20 cellular contexts compared by ENCODE assay signal in genomic region chr20:32433311-32434021, GRCh38.
DNase-seq lines count a peak whose midpoint lies in the region; ATAC-seq, FAIRE-seq and TF ChIP-seq lines count a peak whose summit lies in the region.
"Had no signal": no experiment of that assay in that cellular context is flagged by ENCODE, and none has a peak within 500 bp of the region (broad histone marks: within the 10 kb centered on the region; RNA-seq: fewer than 3 reads in every experiment).

No MANE protein-coding gene starts in this region.

- no peak overlapping the region for H3K27ac Mint-ChIP-seq in MCF 10A (ENCODE audit: low read depth, unreplicated experiment)
- H3K27ac Mint-ChIP-seq: activated B cell treated with CpG ODN at 0.5 μM for 24 hours had no signal

- H3K79me2 ChIP-seq in endothelial cell of umbilical vein (ENCODE audit: control insufficient read depth, insufficient read depth, low read length): peaks cover 13% of the 10 kb centered on the region

- intact Hi-C loops in MCF 10A (cut with micrococcal nuclease): no loop called here
- intact Hi-C loops in breast epithelium (cut with DNase I; ENCODE audit: low total_unique reads): no loop called here
- intact Hi-C loops in endothelial cell of umbilical vein (cut with micrococcal nuclease): loop anchor here (1.0 to 5.0 kb wide), 2 partner anchors 74 to 226 kb away; partner anchors contain the start of genes PLAGL2 and POFUT1

- TF ChIP-seq POLR2A in breast epithelium (IDR thresholded peaks at IDR 0.05) (no peak), endothelial cell of umbilical vein (IDR thresholded peaks at IDR 0.05; ENCODE audit: low read depth, low read length) (peak; percentile 17)

- POLR2A ChIA-PET in MCF 10A (lab: Yijun Ruan, JAX): interaction anchor here (1.3 kb wide), 1 partner anchor 17 kb away, joined by 3 read pairs; no protein-coding TSS in a partner anchor
- POLR2A ChIA-PET in endothelial cell of umbilical vein (lab: Charles Lee): no interaction called here

- H3K27me3 ChIP-seq in breast epithelium (no peaks in the 10 kb centered on the region), endothelial cell of umbilical vein (ENCODE audit: control insufficient read depth in 2 of 2, insufficient read depth in 2 of 2, low read length in 2 of 2) (no peaks in the 10 kb centered on the region), liver (ENCODE audit: control insufficient read depth in 4 of 4, insufficient read depth in 4 of 4, low read length in 3 of 4) (no peaks in the 10 kb centered on the region), thoracic aorta (replicated peaks; ENCODE audit: insufficient read depth) (no peaks in the 10 kb centered on the region)

- ATAC-seq in thoracic aorta (ENCODE audit: insufficient number of reproducible peaks, low FRiP score, low read depth) (no peak), GM19023 (IDR thresholded peaks at IDR 0.05; ENCODE audit: unreplicated experiment) (no peak), HG02588 (IDR thresholded peaks at IDR 0.05; ENCODE audit: unreplicated experiment) (no peak), esophagus mucosa (no peak)
- ATAC-seq: A549 had no signal

- no peak for TF ChIP-seq RAD21 in liver (IDR thresholded peaks at IDR 0.05)

- H3K4me3 Mint-ChIP-seq in MCF 10A (ENCODE audit: unreplicated experiment): no peak overlapping the region
- H3K4me3 Mint-ChIP-seq: activated B cell treated with CpG ODN at 0.5 μM for 24 hours; CD4-positive, alpha-beta memory T cell had no signal

- BruUV-seq in MCF 10A (replicated peaks; lab: Mats Ljungman, UMichigan) (TSS peak; percentile 11), endothelial cell of umbilical vein (replicated peaks; lab: Mats Ljungman, UMichigan) (no TSS peak)

- H3K9me3 ChIP-seq in breast epithelium (no peaks in the 10 kb centered on the region), endothelial cell of umbilical vein (replicated peaks; ENCODE audit: control insufficient read depth, insufficient read depth, low read length) (no peaks in the 10 kb centered on the region), liver (ENCODE audit: control insufficient read depth in 4 of 4, low read length in 3 of 4) (no peaks in the 10 kb centered on the region), thoracic aorta (no peaks in the 10 kb centered on the region)
- H3K9me3 ChIP-seq: A549 had no signal

- H3K4me1 ChIP-seq in breast epithelium: no peaks in the 10 kb centered on the region
- H3K4me1 ChIP-seq in endothelial cell of umbilical vein (ENCODE audit: control insufficient read depth, extremely low read depth, insufficient read depth, low read length): peaks cover 32% of the 10 kb centered on the region
- peaks cover 0 to 11% (median 3%) of the 10 kb centered on the region in 4 donors for H3K4me1 ChIP-seq in liver (ENCODE audit: control insufficient read depth in 4 of 4, insufficient read depth in 4 of 4, low read length in 3 of 4)
- H3K4me1 ChIP-seq in thoracic aorta (ENCODE audit: control insufficient read depth in 1 of 2, low read depth in 2 of 2): peaks cover 0 to 10% of the 10 kb centered on the region in 2 donors
- H3K4me1 ChIP-seq: A549 had no signal

- peak; percentile 96 for FAIRE-seq in endothelial cell of umbilical vein (lab: Jason Lieb, UNC)
- FAIRE-seq: A549, H54, HTR-8/SVneo, small intestine, urothelium cell line had no signal

- H2AFZ ChIP-seq in endothelial cell of umbilical vein (ENCODE audit: low read depth, low read length): no peak overlapping the region

- CTCF ChIA-PET in MCF 10A (lab: Yijun Ruan, JAX) (interaction anchor here (0.6 kb wide), 1 partner anchor 54 kb away, joined by 5 read pairs; no protein-coding TSS in a partner anchor), endothelial cell of umbilical vein (lab: Charles Lee) (interaction anchor here (0.8 to 1.4 kb wide), 2 partner anchors 32 to 96 kb away, joined by 5 read pairs; no protein-coding TSS in a partner anchor)

- H3K9ac ChIP-seq in endothelial cell of umbilical vein (replicated peaks; ENCODE audit: extremely low read depth, insufficient read depth, low read length): peak overlapping the region; percentile 32
- H3K9ac ChIP-seq in liver (ENCODE audit: low read depth in 1 of 2, low read length in 2 of 2): no peak overlapping the region

- no peaks in the 10 kb centered on the region for H3K4me1 Mint-ChIP-seq in MCF 10A (ENCODE audit: insufficient read depth, unreplicated experiment)
- H3K4me1 Mint-ChIP-seq: activated B cell treated with CpG ODN at 0.5 μM for 24 hours had no signal

- H3K27me3 Mint-ChIP-seq in MCF 10A (ENCODE audit: insufficient read depth, unreplicated experiment): no peaks in the 10 kb centered on the region
- H3K27me3 Mint-ChIP-seq: activated B cell treated with CpG ODN at 0.5 μM for 24 hours; CD4-positive, alpha-beta memory T cell had no signal

- peak overlapping the region; percentile 1 for H3K4me2 ChIP-seq in endothelial cell of umbilical vein (ENCODE audit: insufficient read depth, low read length)
- H3K4me2 ChIP-seq: A549 had no signal

- 85% methylated on average over 20 of the region's 20 CpGs for WGBS in liver

- peaks cover 87% of the 10 kb centered on the region for H3K36me3 Mint-ChIP-seq in MCF 10A (ENCODE audit: insufficient read depth, unreplicated experiment)

- dilution Hi-C loops in endothelial cell of umbilical vein (cut with MboI; ENCODE audit: extremely low pct_ligation_motif_present, low sequenced_read_pairs): no loop called here

- no peak for DNase-seq in MCF 10A (ENCODE audit: unreplicated experiment)
- DNase-seq in breast epithelium (ENCODE audit: low spot score in 2 of 2): no peak
- peak; percentile 87 for DNase-seq in endothelial cell of umbilical vein (ENCODE audit: low read depth, low spot score)
- DNase-seq in thoracic aorta (ENCODE audit: low spot score): no peak
- DNase-seq: activated B cell treated with CpG ODN at 0.5 μM for 24 hours; activated naive CD4-positive, alpha-beta T cell; CD4-positive, alpha-beta memory T cell; midbrain; NCI-H187 treated with DMSO at 0.1 percent for 48 hours; NCI-H524; small intestine; stimulated activated naive CD4-positive, alpha-beta T cell treated with Interleukin-2 at 50 U/mL for 16 hours had no signal

- no peak overlapping the region for H3K27ac ChIP-seq in breast epithelium
- H3K27ac ChIP-seq in endothelial cell of umbilical vein (ENCODE audit: insufficient read depth, low read depth, low read length): peak overlapping the region; percentile 75
- no peak overlapping the region for H3K27ac ChIP-seq in liver (ENCODE audit: low read depth in 1 of 2, low read length in 2 of 2)
- peak overlapping the region; percentile 18 to 24 for H3K27ac ChIP-seq in thoracic aorta
- H3K27ac ChIP-seq: A549 had no signal

- H3K9me3 Mint-ChIP-seq in MCF 10A (ENCODE audit: unreplicated experiment): no peaks in the 10 kb centered on the region
- H3K9me3 Mint-ChIP-seq: activated B cell treated with CpG ODN at 0.5 μM for 24 hours had no signal

- H3K4me3 ChIP-seq in breast epithelium (no peak overlapping the region), endothelial cell of umbilical vein (replicated peaks in 1 of 3; ENCODE audit: insufficient read depth in 1 of 3, low read depth in 1 of 3, low read length in 3 of 3) (no peak overlapping the region), liver (ENCODE audit: low read depth in 1 of 3, low read length in 3 of 3) (no peak overlapping the region), thoracic aorta (no peak overlapping the region)
- H3K4me3 ChIP-seq: A549 had no signal

- TF ChIP-seq CTCF in MCF 10A (IDR thresholded peaks at IDR 0.05; ENCODE audit: unreplicated experiment) (no peak), breast epithelium (IDR thresholded peaks at IDR 0.05) (no peak), endothelial cell of umbilical vein (IDR thresholded peaks at IDR 0.05; ENCODE audit: extremely low read depth in 1 of 2, insufficient read depth in 1 of 2, low read depth in 1 of 2, low read length in 2 of 2) (no peak), liver (IDR thresholded peaks at IDR 0.05; ENCODE audit: low read depth, low read length, missing input control) (no peak), thoracic aorta (IDR thresholded peaks at IDR 0.05) (no peak)

- peaks cover 36% of the 10 kb centered on the region for H3K36me3 ChIP-seq in breast epithelium
- peaks cover 40 to 58% of the 10 kb centered on the region in 2 experiments for H3K36me3 ChIP-seq in endothelial cell of umbilical vein (ENCODE audit: control insufficient read depth in 2 of 2, extremely low read depth in 1 of 2, insufficient read depth in 2 of 2, low read length in 2 of 2)
- H3K36me3 ChIP-seq in liver (ENCODE audit: control insufficient read depth in 4 of 4, insufficient read depth in 3 of 4, low read depth in 1 of 4, low read length in 3 of 4): peaks cover 11 to 87% (median 70%) of the 10 kb centered on the region in 4 donors
- H3K36me3 ChIP-seq in thoracic aorta: peaks cover 74% of the 10 kb centered on the region

- H4K20me1 ChIP-seq in endothelial cell of umbilical vein (replicated peaks; ENCODE audit: control insufficient read depth, extremely low read depth, insufficient read depth, low read length): no peaks in the 10 kb centered on the region

- H3K9me1 ChIP-seq in endothelial cell of umbilical vein (replicated peaks; ENCODE audit: control insufficient read depth, extremely low read depth, insufficient read depth, low read length): no peaks in the 10 kb centered on the region

TF ChIP-seq in endothelial cell of umbilical vein, 7 proteins besides CTCF, POLR2A, EP300 and RAD21:
- no peak for TF ChIP-seq MYC (IDR thresholded peaks at IDR 0.05; ENCODE audit: low read depth, low read length)
- TF ChIP-seq MAX (IDR thresholded peaks at IDR 0.05; ENCODE audit: insufficient read depth, insufficient read length): peak; percentile 62
- peak; percentile 22 for TF ChIP-seq POLR2AphosphoS5 (IDR thresholded peaks at IDR 0.05; ENCODE audit: insufficient read depth, low read depth, low read length)

TF ChIP-seq in liver, 16 proteins besides CTCF, POLR2A, EP300 and RAD21:
- TF ChIP-seq JUND (IDR thresholded peaks at IDR 0.05) (no peak), NR2F2 (IDR thresholded peaks at IDR 0.05) (peak; percentile 84)

Comparison
In these comparisons a context has a peak if more than half of its experiments do, and no peak if none do; other contexts are left out.
1. H3K27ac ChIP-seq: peak in endothelial cell of umbilical vein (single experiment) and thoracic aorta (2 of 2); none in breast epithelium (0 of 2) and liver (0 of 2).